9 cellular contexts compared by ENCODE assay signal in the genomic region with DNA sequence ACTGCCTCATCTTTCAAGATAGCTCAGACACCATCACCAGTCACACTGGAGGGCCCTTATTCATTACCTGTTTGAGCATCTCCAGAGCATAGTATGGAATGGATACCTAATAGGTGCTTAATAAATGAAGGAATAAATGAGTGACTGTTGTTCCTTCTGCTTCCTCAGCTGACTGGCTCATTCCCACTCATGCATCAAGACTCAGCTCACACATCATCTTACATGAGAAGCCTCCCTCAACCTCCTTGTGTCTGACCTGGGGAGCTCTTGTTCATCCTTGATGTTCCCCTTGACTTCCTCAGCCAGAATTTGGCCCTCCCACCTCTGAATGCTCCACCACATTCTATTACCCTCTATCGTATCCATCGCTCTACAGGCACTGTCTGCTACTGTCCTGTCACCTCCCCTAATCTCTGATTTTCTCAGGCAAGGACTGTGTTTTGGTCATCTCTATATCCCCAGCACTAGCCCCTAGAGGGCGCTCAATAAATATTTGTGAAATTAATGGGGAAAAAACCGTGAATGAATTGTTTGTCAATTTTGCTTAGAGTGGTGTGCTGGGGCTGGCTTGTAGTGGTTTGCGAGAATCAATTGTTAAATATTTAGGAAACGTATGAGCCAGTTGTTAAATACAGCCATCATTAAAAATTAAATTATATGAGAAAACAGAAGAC.
DNase-seq lines count a peak whose midpoint lies in the region; ATAC-seq, FAIRE-seq and TF ChIP-seq lines count a peak whose summit lies in the region.
"Had no signal": no experiment of that assay in that cellular context is flagged by ENCODE, and none has a peak within 500 bp of the region (broad histone marks: within the 10 kb centered on the region; RNA-seq: fewer than 3 reads in every experiment).

No MANE protein-coding gene starts in this region.

- H3K36me3 ChIP-seq in Caco-2 (ENCODE audit: control insufficient read depth, insufficient read depth, low read length), result no peaks in the 10 kb centered on the region; the same call in 1 of the 2 replicates
- no peaks in the 10 kb centered on the region for H3K36me3 ChIP-seq in OCI-LY1 (ENCODE audit: insufficient read depth, low read length)
- H3K36me3 ChIP-seq in ascending aorta, result no peaks in the 10 kb centered on the region
- no peaks in the 10 kb centered on the region for H3K36me3 ChIP-seq in keratinocyte (ENCODE audit: control insufficient read depth in 2 of 2, extremely low read depth in 1 of 2, insufficient read depth in 2 of 2, low read length in 2 of 2)

- H3K4me2 ChIP-seq in OCI-LY1 (ENCODE audit: low read length) (no peak overlapping the region), keratinocyte (ENCODE audit: control insufficient read depth, extremely low read depth, insufficient read depth, low read depth, low read length) (no peak overlapping the region)

- no peaks in the 10 kb centered on the region for H3K9me3 Mint-ChIP-seq in Caco-2 (ENCODE audit: unreplicated experiment)

- H4K20me1 ChIP-seq in OCI-LY1 (ENCODE audit: insufficient read depth, low read length), result no peaks in the 10 kb centered on the region
- H4K20me1 ChIP-seq in keratinocyte (ENCODE audit: control insufficient read depth, extremely low read depth, insufficient read depth, low read length), result no peaks in the 10 kb centered on the region

- no peaks in the 10 kb centered on the region for H3K9me2 ChIP-seq in OCI-LY1 (ENCODE audit: low read depth, low read length)

- POLR2A ChIA-PET in Caco-2 (lab: Charles Lee), result no interaction called here

- peaks cover 33% of the 10 kb centered on the region for H3K4me1 Mint-ChIP-seq in Caco-2 (ENCODE audit: low read depth, unreplicated experiment)

- H3K9ac ChIP-seq in OCI-LY1 (ENCODE audit: low read length) (no peak overlapping the region), keratinocyte (ENCODE audit: control insufficient read depth, extremely low read depth, insufficient read depth, low read length) (no peak overlapping the region)

- intact Hi-C loops in Caco-2 (cut with micrococcal nuclease; ENCODE audit: unreplicated experiment), result no loop called here
- intact Hi-C loops in ascending aorta (cut with DNase I), result loop anchor here (1.0 to 5.0 kb wide), 2 partner anchors 127 to 183 kb away; a partner anchor contains a TSS

- peak; percentile 53 for FAIRE-seq in keratinocyte (lab: Jason Lieb, UNC)

- H3K27ac Mint-ChIP-seq in Caco-2 (ENCODE audit: unreplicated experiment), result peak overlapping the region; percentile 36

- H3K4me1 ChIP-seq in Caco-2 (peaks cover 25% of the 10 kb centered on the region), OCI-LY1 (ENCODE audit: insufficient read depth, low read length, severe bottlenecking) (no peaks in the 10 kb centered on the region), ascending aorta (no peaks in the 10 kb centered on the region), keratinocyte (ENCODE audit: control insufficient read depth, extremely low read depth, insufficient read depth, low read length) (peaks cover 13% of the 10 kb centered on the region)

- CTCF ChIA-PET in Caco-2 (lab: Charles Lee), result no interaction called here

- H3K36me3 Mint-ChIP-seq in Caco-2 (ENCODE audit: insufficient read depth, unreplicated experiment), result peaks cover 4% of the 10 kb centered on the region

- BruUV-seq in Caco-2 (replicated peaks; lab: Mats Ljungman, UMichigan), result no TSS peak

- no peaks in the 10 kb centered on the region for H3K9me1 ChIP-seq in keratinocyte (ENCODE audit: control insufficient read depth, extremely low read depth, insufficient read depth, low read length)

- DNase-seq in Caco-2, result peak in 1 of 2 experiments; percentile 21
- DNase-seq in GM19240 (ENCODE audit: insufficient read length, low spot score), result peak; percentile 35
- DNase-seq in ascending aorta (ENCODE audit: low spot score in 2 of 2), result no peak
- DNase-seq in keratinocyte (ENCODE audit: low read depth, low spot score), result no peak
- DNase-seq in stimulated activated naive CD8-positive, alpha-beta T cell treated with anti-CD3 and anti-CD28 coated beads, Interleukin-15, Interleukin-2, amounts not matched to agents 100 U/mL and 50 U/mL, for 24 hours, result peak; percentile 28

- H3K4me3 ChIP-seq in Caco-2 (ENCODE audit: low read depth, low read length), result no peak overlapping the region
- H3K4me3 ChIP-seq in OCI-LY1 (ENCODE audit: low read depth, low read length, poor library complexity, severe bottlenecking), result no peak overlapping the region
- H3K4me3 ChIP-seq in ascending aorta, result no peak overlapping the region
- no peak overlapping the region for H3K4me3 ChIP-seq in keratinocyte (ENCODE audit: control insufficient read depth in 2 of 3, extremely low read depth in 1 of 3, insufficient read depth in 2 of 3, low read depth in 1 of 3, low read length in 3 of 3)
- H3K4me3 ChIP-seq: SK-N-MC had no signal

- dilution Hi-C loops in keratinocyte (cut with MboI; ENCODE audit: extremely low pct_ligation_motif_present, low sequenced_read_pairs), result no loop called here

- no peaks in the 10 kb centered on the region for H3K27me3 Mint-ChIP-seq in Caco-2 (ENCODE audit: insufficient read depth, unreplicated experiment)

- no peak for ATAC-seq in stimulated activated naive CD8-positive, alpha-beta T cell treated with anti-CD3 and anti-CD28 coated beads, Interleukin-15, Interleukin-2, amounts not matched to agents 100 U/mL and 50 U/mL, for 24 hours
- no peak for ATAC-seq in HG03521 (IDR thresholded peaks at IDR 0.05; ENCODE audit: unreplicated experiment)
- ATAC-seq in HG03108 (IDR thresholded peaks at IDR 0.05; ENCODE audit: unreplicated experiment), result no peak

- no peaks in the 10 kb centered on the region for H3K79me2 ChIP-seq in OCI-LY1 (ENCODE audit: insufficient read depth, low read length)
- no peaks in the 10 kb centered on the region for H3K79me2 ChIP-seq in keratinocyte (ENCODE audit: control insufficient read depth, insufficient read depth, low read length)

- no peaks in the 10 kb centered on the region for H3F3A ChIP-seq in OCI-LY1 (ENCODE audit: insufficient read depth, low read length)

- no peak overlapping the region for H3K27ac ChIP-seq in OCI-LY1 (ENCODE audit: low read depth, low read length, poor library complexity, severe bottlenecking)
- no peak overlapping the region for H3K27ac ChIP-seq in ascending aorta
- no peak overlapping the region for H3K27ac ChIP-seq in keratinocyte (ENCODE audit: control insufficient read depth, insufficient read depth, low read length)
- H3K27ac ChIP-seq: SK-N-MC had no signal

- H3K9me3 ChIP-seq in Caco-2, result no peaks in the 10 kb centered on the region
- no peaks in the 10 kb centered on the region for H3K9me3 ChIP-seq in OCI-LY1 (ENCODE audit: low read length)
- H3K9me3 ChIP-seq in ascending aorta, result no peaks in the 10 kb centered on the region
- no peaks in the 10 kb centered on the region for H3K9me3 ChIP-seq in keratinocyte (ENCODE audit: control insufficient read depth, low read depth, low read length)

- H3K27me3 ChIP-seq in Caco-2 (replicated peaks; ENCODE audit: control insufficient read depth, insufficient read depth, low read length), result no peaks in the 10 kb centered on the region
- H3K27me3 ChIP-seq in OCI-LY1 (ENCODE audit: insufficient read depth, low read length), result no peaks in the 10 kb centered on the region
- no peaks in the 10 kb centered on the region for H3K27me3 ChIP-seq in ascending aorta
- peaks cover 10% of the 10 kb centered on the region for H3K27me3 ChIP-seq in keratinocyte (ENCODE audit: control insufficient read depth, extremely low read depth, insufficient read depth, low read length)

- TF ChIP-seq CTCF in Caco-2 (IDR thresholded peaks at IDR 0.05; ENCODE audit: insufficient read depth in 1 of 2, low read depth in 1 of 2, low read length in 1 of 2, severe bottlenecking in 1 of 2, unreplicated experiment in 1 of 2) (peak in 1 of 2 experiments; percentile 29), OCI-LY1 (IDR thresholded peaks at IDR 0.05; ENCODE audit: low read length) (peak; percentile 57), ascending aorta (IDR thresholded peaks at IDR 0.05) (peak; percentile 44 to 66 (median 47)), keratinocyte (optimal IDR thresholded peaks at IDR 0.05 in 1 of 3, IDR thresholded peaks at IDR 0.05 in 1 of 3, conservative IDR thresholded peaks at IDR 0.05 in 1 of 3; ENCODE audit: extremely low read depth in 1 of 3, insufficient read depth in 2 of 3, low read length in 3 of 3) (peak; percentile 45 to 74 (median 59))

- H3K4me3 Mint-ChIP-seq in Caco-2 (ENCODE audit: unreplicated experiment), result no peak overlapping the region

- H2AFZ ChIP-seq in OCI-LY1 (ENCODE audit: low read length) (no peak overlapping the region), keratinocyte (ENCODE audit: control insufficient read depth, low read length) (no peak overlapping the region)

Comparison
In these comparisons a context has a peak if more than half of its experiments do, and no peak if none do; other contexts are left out.
1. DNase-seq: peak in GM19240 (single experiment) and stimulated activated naive CD8-positive, alpha-beta T cell treated with anti-CD3 and anti-CD28 coated beads, Interleukin-15, Interleukin-2, amounts not matched to agents 100 U/mL and 50 U/mL, for 24 hours (single experiment); none in ascending aorta (0 of 2) and keratinocyte (single experiment).